9 cellular contexts compared by ENCODE assay signal in genomic region chr5:31824886-31825774, GRCh38.
DNase-seq lines count a peak whose midpoint lies in the region; ATAC-seq and TF ChIP-seq lines count a peak whose summit lies in the region.
"Had no signal": no experiment of that assay in that cellular context is flagged by ENCODE, and none has a peak within 500 bp of the region (broad histone marks: within the 10 kb centered on the region; RNA-seq: fewer than 3 reads in every experiment).

No MANE protein-coding gene starts in this region.

- H3F3A ChIP-seq in PC-3 (ENCODE audit: low read length, unreplicated experiment): no peaks in the 10 kb centered on the region

- H3K36me3 Mint-ChIP-seq in activated naive CD8-positive, alpha-beta T cell: no peaks in the 10 kb centered on the region

- TF ChIP-seq RAD21 in Ishikawa (IDR thresholded peaks at IDR 0.05; ENCODE audit: low read depth): peak; percentile 90

- H3K27me3 ChIP-seq in PC-3 (ENCODE audit: low read length) (no peaks in the 10 kb centered on the region), cardiac muscle cell (no peaks in the 10 kb centered on the region)
- H3K27me3 ChIP-seq: BLaER1 treated with 17β-estradiol and CSF1 and Interleukin-3, amounts not matched to agents 10 nM and 100 nM had no signal

- ATAC-seq in PC-3 (peak; percentile 82), HG03045 (IDR thresholded peaks at IDR 0.05; ENCODE audit: unreplicated experiment) (no peak)

- H3K27ac ChIP-seq in PC-3 (ENCODE audit: low read length) (no peak overlapping the region), cardiac muscle cell (no peak overlapping the region)
- H3K27ac ChIP-seq: BLaER1 treated with 17β-estradiol and CSF1 and Interleukin-3, amounts not matched to agents 10 nM and 100 nM had no signal

- no peak for TF ChIP-seq EP300 in Ishikawa (IDR thresholded peaks at IDR 0.05; ENCODE audit: borderline replicate concordance)

- no TSS peak for BruUV-seq in PC-3 (replicated peaks; lab: Mats Ljungman, UMichigan)

- H3K4me1 Mint-ChIP-seq in activated naive CD8-positive, alpha-beta T cell (ENCODE audit: low read depth): peaks cover 6% of the 10 kb centered on the region

- peaks cover 6% of the 10 kb centered on the region for H3K9me3 Mint-ChIP-seq in activated naive CD8-positive, alpha-beta T cell (ENCODE audit: low read depth)

- H3K4me2 ChIP-seq in PC-3 (ENCODE audit: low read length): peak overlapping the region; percentile 42; the same call in 1 of the 2 replicates
- H3K4me2 ChIP-seq: BLaER1 treated with 17β-estradiol and CSF1 and Interleukin-3, amounts not matched to agents 10 nM and 100 nM had no signal

- peak overlapping the region; percentile 27 for H3K4me3 Mint-ChIP-seq in activated naive CD8-positive, alpha-beta T cell

- H3K9me3 ChIP-seq in PC-3 (ENCODE audit: low read length): no peaks in the 10 kb centered on the region
- H3K9me3 ChIP-seq in cardiac muscle cell (ENCODE audit: low read depth): peaks cover 4% of the 10 kb centered on the region

- no peak overlapping the region for H3K27ac Mint-ChIP-seq in activated naive CD8-positive, alpha-beta T cell

- H3K27me3 Mint-ChIP-seq in activated naive CD8-positive, alpha-beta T cell: peaks cover 1% of the 10 kb centered on the region

- H4K20me1 ChIP-seq in PC-3 (ENCODE audit: low read length): no peaks in the 10 kb centered on the region
- H4K20me1 ChIP-seq: BLaER1 treated with 17β-estradiol and CSF1 and Interleukin-3, amounts not matched to agents 10 nM and 100 nM had no signal

- POLR2A ChIA-PET in PC-3 (lab: Charles Lee; ENCODE audit: unreplicated experiment): no interaction called here

- no peaks in the 10 kb centered on the region for H3K79me2 ChIP-seq in PC-3 (ENCODE audit: low read length)

- intact Hi-C loops in PC-3 (cut with micrococcal nuclease): loop anchor here (1.0 to 5.0 kb wide), 5 partner anchors 29 to 268 kb away; no protein-coding TSS in a partner anchor

- CTCF ChIA-PET in PC-3 (lab: Charles Lee): interaction anchor here (0.5 to 2.2 kb wide), 6 partner anchors 104 to 268 kb away, joined by 3 to 13 read pairs (median 8); no protein-coding TSS in a partner anchor

- H3K4me3 ChIP-seq in PC-3 (ENCODE audit: low read length): no peak overlapping the region
- no peak overlapping the region for H3K4me3 ChIP-seq in cardiac muscle cell
- H3K4me3 ChIP-seq: BLaER1 treated with 17β-estradiol and CSF1 and Interleukin-3, amounts not matched to agents 10 nM and 100 nM had no signal

- no peaks in the 10 kb centered on the region for H3K9me2 ChIP-seq in PC-3 (replicated peaks; ENCODE audit: low read length)

- no peaks in the 10 kb centered on the region for H3K36me3 ChIP-seq in PC-3 (ENCODE audit: low read depth, low read length)
- no peaks in the 10 kb centered on the region for H3K36me3 ChIP-seq in cardiac muscle cell
- H3K36me3 ChIP-seq: BLaER1 treated with 17β-estradiol and CSF1 and Interleukin-3, amounts not matched to agents 10 nM and 100 nM had no signal

- H3K4me1 ChIP-seq in PC-3 (ENCODE audit: insufficient read depth, low read length) (peaks cover 22% of the 10 kb centered on the region), cardiac muscle cell (ENCODE audit: low read depth) (no peaks in the 10 kb centered on the region)

- H3K9ac ChIP-seq in PC-3 (ENCODE audit: low read length): no peak overlapping the region
- H3K9ac ChIP-seq: BLaER1 treated with 17β-estradiol and CSF1 and Interleukin-3, amounts not matched to agents 10 nM and 100 nM had no signal

- DNase-seq in NCI-H146 (lab: John Stamatoyannopoulos, UW): peak; percentile 28
- no peak for DNase-seq in NCI-H146 treated with DMSO at 0.1 percent for 48 hours (lab: John Stamatoyannopoulos, UW; ENCODE audit: unreplicated experiment)
- DNase-seq in PC-3: peak; percentile 90
- DNase-seq in cardiac muscle cell (ENCODE audit: low read depth in 1 of 2, low spot score in 1 of 2): peak; percentile 64 to 79
- DNase-seq in putamen (ENCODE audit: low spot score): peak; percentile 66

- H2AFZ ChIP-seq in PC-3 (ENCODE audit: low read length): peak overlapping the region; percentile 35; the same call in 1 of the 2 replicates

- TF ChIP-seq CTCF in PC-3 (conservative IDR thresholded peaks at IDR 0.05; ENCODE audit: low read depth, low read length) (peak; percentile 90), cardiac muscle cell (IDR thresholded peaks at IDR 0.05; ENCODE audit: low read depth, low read length) (peak; percentile 67)

TF ChIP-seq in Ishikawa, 13 proteins besides CTCF, POLR2A, EP300 and RAD21:
- TF ChIP-seq NFIC (IDR thresholded peaks at IDR 0.05) (no peak), TAF1 (IDR thresholded peaks at IDR 0.05; ENCODE audit: low read depth) (no peak), EGR1 (IDR thresholded peaks at IDR 0.05) (0 out of 2 replicates have a peak, but pooled peaks have one; percentile 34), TCF12 (IDR thresholded peaks at IDR 0.05; ENCODE audit: low read depth) (no peak)
